ENCODE assay signal across 1 cellular context in the genomic region with DNA sequence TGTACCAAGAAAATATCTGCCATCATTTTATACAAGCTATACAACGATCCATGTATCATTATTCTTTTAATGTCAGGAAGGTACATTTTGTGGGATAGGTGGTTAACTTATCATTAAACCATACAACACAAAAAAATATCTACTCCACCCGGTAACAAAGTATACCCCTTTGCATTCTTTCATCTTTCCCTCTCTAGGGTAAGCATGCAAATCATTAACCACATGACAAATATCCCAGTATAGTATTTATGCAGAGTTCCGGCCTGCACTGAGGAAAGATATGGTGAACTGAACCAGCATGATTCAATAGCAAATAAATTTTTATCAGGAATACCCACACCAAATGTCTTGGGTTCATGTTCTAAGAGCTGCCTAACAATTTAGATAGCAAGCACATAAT.
TF ChIP-seq lines count a peak whose summit lies in the region.

No MANE protein-coding gene starts in this region.

TF ChIP-seq in HepG2, 621 proteins besides CTCF, POLR2A, EP300 and RAD21 (continued from another document):
- TF ChIP-seq, protein P1, sequence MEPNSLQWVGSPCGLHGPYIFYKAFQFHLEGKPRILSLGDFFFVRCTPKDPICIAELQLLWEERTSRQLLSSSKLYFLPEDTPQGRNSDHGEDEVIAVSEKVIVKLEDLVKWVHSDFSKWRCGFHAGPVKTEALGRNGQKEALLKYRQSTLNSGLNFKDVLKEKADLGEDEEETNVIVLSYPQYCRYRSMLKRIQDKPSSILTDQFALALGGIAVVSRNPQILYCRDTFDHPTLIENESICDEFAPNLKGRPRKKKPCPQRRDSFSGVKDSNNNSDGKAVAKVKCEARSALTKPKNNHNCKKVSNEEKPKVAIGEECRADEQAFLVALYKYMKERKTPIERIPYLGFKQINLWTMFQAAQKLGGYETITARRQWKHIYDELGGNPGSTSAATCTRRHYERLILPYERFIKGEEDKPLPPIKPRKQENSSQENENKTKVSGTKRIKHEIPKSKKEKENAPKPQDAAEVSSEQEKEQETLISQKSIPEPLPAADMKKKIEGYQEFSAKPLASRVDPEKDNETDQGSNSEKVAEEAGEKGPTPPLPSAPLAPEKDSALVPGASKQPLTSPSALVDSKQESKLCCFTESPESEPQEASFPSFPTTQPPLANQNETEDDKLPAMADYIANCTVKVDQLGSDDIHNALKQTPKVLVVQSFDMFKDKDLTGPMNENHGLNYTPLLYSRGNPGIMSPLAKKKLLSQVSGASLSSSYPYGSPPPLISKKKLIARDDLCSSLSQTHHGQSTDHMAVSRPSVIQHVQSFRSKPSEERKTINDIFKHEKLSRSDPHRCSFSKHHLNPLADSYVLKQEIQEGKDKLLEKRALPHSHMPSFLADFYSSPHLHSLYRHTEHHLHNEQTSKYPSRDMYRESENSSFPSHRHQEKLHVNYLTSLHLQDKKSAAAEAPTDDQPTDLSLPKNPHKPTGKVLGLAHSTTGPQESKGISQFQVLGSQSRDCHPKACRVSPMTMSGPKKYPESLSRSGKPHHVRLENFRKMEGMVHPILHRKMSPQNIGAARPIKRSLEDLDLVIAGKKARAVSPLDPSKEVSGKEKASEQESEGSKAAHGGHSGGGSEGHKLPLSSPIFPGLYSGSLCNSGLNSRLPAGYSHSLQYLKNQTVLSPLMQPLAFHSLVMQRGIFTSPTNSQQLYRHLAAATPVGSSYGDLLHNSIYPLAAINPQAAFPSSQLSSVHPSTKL (CRISPR knock-in tag; IDR thresholded peaks at IDR 0.05) = peak; percentile 74
- TF ChIP-seq, protein P2, sequence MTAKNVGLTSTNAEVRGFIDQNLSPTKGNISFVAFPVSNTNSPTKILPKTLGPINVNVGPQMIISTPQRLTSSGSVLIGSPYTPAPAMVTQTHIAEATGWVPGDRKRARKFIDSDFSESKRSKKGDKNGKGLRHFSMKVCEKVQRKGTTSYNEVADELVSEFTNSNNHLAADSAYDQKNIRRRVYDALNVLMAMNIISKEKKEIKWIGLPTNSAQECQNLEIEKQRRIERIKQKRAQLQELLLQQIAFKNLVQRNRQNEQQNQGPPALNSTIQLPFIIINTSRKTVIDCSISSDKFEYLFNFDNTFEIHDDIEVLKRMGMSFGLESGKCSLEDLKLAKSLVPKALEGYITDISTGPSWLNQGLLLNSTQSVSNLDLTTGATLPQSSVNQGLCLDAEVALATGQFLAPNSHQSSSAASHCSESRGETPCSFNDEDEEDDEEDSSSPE (CRISPR knock-in tag; IDR thresholded peaks at IDR 0.05) = peak; percentile 66; the same call in 1 of the 2 replicates
- TF ChIP-seq FOXA1 (IDR thresholded peaks at IDR 0.05) = no peak
- peak; percentile 26; the same call in 1 of the 2 replicates for TF ChIP-seq FOXA1 (CRISPR knock-in tag; IDR thresholded peaks at IDR 0.05)
- TF ChIP-seq GABPA (IDR thresholded peaks at IDR 0.05; ENCODE audit: low read depth, low read length) = no peak
- TF ChIP-seq GABPA (CRISPR knock-in tag; IDR thresholded peaks at IDR 0.05; ENCODE audit: low read depth) = peak; percentile 42; the same call in 1 of the 2 replicates
- peak; percentile 62 for TF ChIP-seq FOXA3 (CRISPR knock-in tag; IDR thresholded peaks at IDR 0.05)
- TF ChIP-seq ZNF33B (CRISPR knock-in tag; IDR thresholded peaks at IDR 0.05) = no peak
- TF ChIP-seq, protein P3, sequence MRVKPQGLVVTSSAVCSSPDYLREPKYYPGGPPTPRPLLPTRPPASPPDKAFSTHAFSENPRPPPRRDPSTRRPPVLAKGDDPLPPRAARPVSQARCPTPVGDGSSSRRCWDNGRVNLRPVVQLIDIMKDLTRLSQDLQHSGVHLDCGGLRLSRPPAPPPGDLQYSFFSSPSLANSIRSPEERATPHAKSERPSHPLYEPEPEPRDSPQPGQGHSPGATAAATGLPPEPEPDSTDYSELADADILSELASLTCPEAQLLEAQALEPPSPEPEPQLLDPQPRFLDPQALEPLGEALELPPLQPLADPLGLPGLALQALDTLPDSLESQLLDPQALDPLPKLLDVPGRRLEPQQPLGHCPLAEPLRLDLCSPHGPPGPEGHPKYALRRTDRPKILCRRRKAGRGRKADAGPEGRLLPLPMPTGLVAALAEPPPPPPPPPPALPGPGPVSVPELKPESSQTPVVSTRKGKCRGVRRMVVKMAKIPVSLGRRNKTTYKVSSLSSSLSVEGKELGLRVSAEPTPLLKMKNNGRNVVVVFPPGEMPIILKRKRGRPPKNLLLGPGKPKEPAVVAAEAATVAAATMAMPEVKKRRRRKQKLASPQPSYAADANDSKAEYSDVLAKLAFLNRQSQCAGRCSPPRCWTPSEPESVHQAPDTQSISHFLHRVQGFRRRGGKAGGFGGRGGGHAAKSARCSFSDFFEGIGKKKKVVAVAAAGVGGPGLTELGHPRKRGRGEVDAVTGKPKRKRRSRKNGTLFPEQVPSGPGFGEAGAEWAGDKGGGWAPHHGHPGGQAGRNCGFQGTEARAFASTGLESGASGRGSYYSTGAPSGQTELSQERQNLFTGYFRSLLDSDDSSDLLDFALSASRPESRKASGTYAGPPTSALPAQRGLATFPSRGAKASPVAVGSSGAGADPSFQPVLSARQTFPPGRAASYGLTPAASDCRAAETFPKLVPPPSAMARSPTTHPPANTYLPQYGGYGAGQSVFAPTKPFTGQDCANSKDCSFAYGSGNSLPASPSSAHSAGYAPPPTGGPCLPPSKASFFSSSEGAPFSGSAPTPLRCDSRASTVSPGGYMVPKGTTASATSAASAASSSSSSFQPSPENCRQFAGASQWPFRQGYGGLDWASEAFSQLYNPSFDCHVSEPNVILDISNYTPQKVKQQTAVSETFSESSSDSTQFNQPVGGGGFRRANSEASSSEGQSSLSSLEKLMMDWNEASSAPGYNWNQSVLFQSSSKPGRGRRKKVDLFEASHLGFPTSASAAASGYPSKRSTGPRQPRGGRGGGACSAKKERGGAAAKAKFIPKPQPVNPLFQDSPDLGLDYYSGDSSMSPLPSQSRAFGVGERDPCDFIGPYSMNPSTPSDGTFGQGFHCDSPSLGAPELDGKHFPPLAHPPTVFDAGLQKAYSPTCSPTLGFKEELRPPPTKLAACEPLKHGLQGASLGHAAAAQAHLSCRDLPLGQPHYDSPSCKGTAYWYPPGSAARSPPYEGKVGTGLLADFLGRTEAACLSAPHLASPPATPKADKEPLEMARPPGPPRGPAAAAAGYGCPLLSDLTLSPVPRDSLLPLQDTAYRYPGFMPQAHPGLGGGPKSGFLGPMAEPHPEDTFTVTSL (CRISPR knock-in tag; IDR thresholded peaks at IDR 0.05; ENCODE audit: borderline replicate concordance) = peak; percentile 88; the same call in 1 of the 2 replicates
- peak; percentile 29; the same call in 1 of the 2 replicates for TF ChIP-seq SIX1 (CRISPR knock-in tag; IDR thresholded peaks at IDR 0.05; ENCODE audit: borderline replicate concordance)
- TF ChIP-seq MIXL1 (CRISPR knock-in tag; IDR thresholded peaks at IDR 0.05) = peak; percentile 40; the same call in 1 of the 2 replicates
- TF ChIP-seq FOXK1 (CRISPR knock-in tag; IDR thresholded peaks at IDR 0.05; ENCODE audit: borderline replicate concordance, low read depth) = 0 out of 2 replicates have a peak, but pooled peaks have one; percentile 19
- 0 out of 2 replicates have a peak, but pooled peaks have one; percentile 27 for TF ChIP-seq ZKSCAN8 (CRISPR knock-in tag; IDR thresholded peaks at IDR 0.05; ENCODE audit: borderline replicate concordance)
- TF ChIP-seq SOX6 (IDR thresholded peaks at IDR 0.05) = no peak
- TF ChIP-seq SOX6 (CRISPR knock-in tag; IDR thresholded peaks at IDR 0.05) = peak; percentile 31; the same call in 1 of the 2 replicates
- TF ChIP-seq POGZ (CRISPR knock-in tag; IDR thresholded peaks at IDR 0.05) = peak; percentile 49; the same call in 1 of the 2 replicates
- no peak for TF ChIP-seq NFIB (CRISPR knock-in tag; IDR thresholded peaks at IDR 0.05; ENCODE audit: borderline replicate concordance)
- peak; percentile 54; the same call in 1 of the 2 replicates for TF ChIP-seq ETV5 (CRISPR knock-in tag; IDR thresholded peaks at IDR 0.05; ENCODE audit: borderline replicate concordance)
- peak; percentile 87; the same call in 1 of the 2 replicates for TF ChIP-seq HNRNPUL1 (IDR thresholded peaks at IDR 0.05; ENCODE audit: low read depth, low read length)
